In the genomic region with DNA sequence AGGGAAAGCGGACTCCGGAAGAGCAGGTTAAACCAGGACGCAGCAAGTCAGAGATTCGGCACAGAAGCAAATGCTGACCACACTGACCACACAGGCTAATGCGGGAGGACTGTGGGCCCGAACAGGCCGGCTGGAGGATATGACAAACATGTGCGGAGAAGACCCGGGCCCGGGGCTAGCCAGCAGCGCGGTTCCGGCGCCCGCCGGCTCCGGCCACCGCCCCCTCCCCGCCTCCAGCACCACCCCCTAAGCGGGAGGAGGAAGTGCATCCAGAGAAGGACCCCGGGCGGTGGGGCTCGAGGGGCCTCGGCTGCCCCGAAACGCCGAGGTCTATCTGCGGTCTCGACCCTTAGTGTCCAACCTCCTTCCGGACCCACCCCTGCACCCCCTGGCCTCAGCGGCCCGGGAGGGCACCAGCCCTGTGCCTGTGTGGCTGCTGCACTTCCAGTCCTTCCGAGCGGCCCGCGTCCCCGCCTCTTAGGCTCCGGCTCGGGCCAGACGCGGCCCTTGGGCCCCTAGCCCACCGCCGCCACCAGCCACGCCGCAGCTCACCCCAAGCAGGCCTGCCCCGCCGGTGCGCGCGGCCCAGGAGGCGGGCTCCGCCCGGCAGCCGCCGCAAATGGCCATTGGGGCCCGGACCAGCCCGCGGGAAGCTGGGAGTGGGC, we compare ENCODE assay signal across 8 cellular contexts. TPM values are rescaled to one million over a fixed set of nuclear protein-coding genes. Genes with fewer than 3 reads are reported as not detected.
DNase-seq lines count a peak whose midpoint lies in the region; ATAC-seq and TF ChIP-seq lines count a peak whose summit lies in the region.

No MANE protein-coding gene starts in this region.

- dilution Hi-C loops in IMR-90 (cut with HindIII; ENCODE audit: low sequenced_read_pairs, unreplicated experiment) = no loop called here

- peaks cover 68% of the 10 kb centered on the region for H3K79me2 ChIP-seq in DOHH2 (ENCODE audit: control insufficient read depth, low read length)

- H2BK5ac ChIP-seq in IMR-90 (ENCODE audit: low read depth, low read length, poor library complexity, severe bottlenecking) = peak overlapping the region; percentile 61

- no peak overlapping the region for H2BK15ac ChIP-seq in IMR-90 (ENCODE audit: low read depth, low read length)

- no peaks in the 10 kb centered on the region for H3K27me3 Mint-ChIP-seq in MCF 10A (ENCODE audit: insufficient read depth, unreplicated experiment)

- H3K9me2 ChIP-seq in DOHH2 (replicated peaks; ENCODE audit: control insufficient read depth, low read length) = no peaks in the 10 kb centered on the region

- peak overlapping the region; percentile 63; the same call in 1 of the 2 replicates for H3K14ac ChIP-seq in IMR-90 (replicated peaks; ENCODE audit: low read depth, low read length)

- H3F3A ChIP-seq in DOHH2 (ENCODE audit: control insufficient read depth, insufficient read depth) = peaks cover 14% of the 10 kb centered on the region

- intact Hi-C loops in IMR-90 (cut with micrococcal nuclease) (loop anchor here (2.0 to 5.0 kb wide), 3 partner anchors 36 to 316 kb away; no protein-coding TSS in a partner anchor), MCF 10A (cut with micrococcal nuclease) (loop anchor here (5.0 to 10.0 kb wide), 2 partner anchors 112 to 311 kb away; no protein-coding TSS in a partner anchor)

- peak; percentile 32 for DNase-seq in IMR-90
- peak; percentile 13 for DNase-seq in T-helper 9 cell
- peak; percentile 53 for DNase-seq in MCF 10A (ENCODE audit: unreplicated experiment)
- no peak for DNase-seq in pons (ENCODE audit: low spot score)

- peaks cover 46% of the 10 kb centered on the region for H3K4me1 ChIP-seq in DOHH2 (ENCODE audit: control insufficient read depth, low read length)
- H3K4me1 ChIP-seq in IMR-90 (ENCODE audit: control insufficient read depth, insufficient read depth, low read length) = no peaks in the 10 kb centered on the region
- peaks cover 26% of the 10 kb centered on the region; the same call in 1 of the 2 replicates for H3K4me1 ChIP-seq in iPS-20b (ENCODE audit: insufficient read depth, low read length)
- H3K4me1 ChIP-seq in skeletal muscle tissue (ENCODE audit: control insufficient read depth in 3 of 3, insufficient read depth in 3 of 3, low read length in 3 of 3) = peaks cover 4 to 16% (median 13%) of the 10 kb centered on the region in 3 donors

- BruUV-seq in IMR-90 (replicated peaks; lab: Mats Ljungman, UMichigan) (no TSS peak), MCF 10A (replicated peaks; lab: Mats Ljungman, UMichigan) (no TSS peak)

- H3K36me3 ChIP-seq in DOHH2 (ENCODE audit: control insufficient read depth, low read length) (peaks cover 36% of the 10 kb centered on the region), IMR-90 (ENCODE audit: control insufficient read depth, insufficient read depth, low read length) (no peaks in the 10 kb centered on the region), iPS-20b (ENCODE audit: insufficient read depth, low read depth, low read length) (peaks cover 36% of the 10 kb centered on the region; the same call in 1 of the 2 replicates), skeletal muscle tissue (ENCODE audit: control insufficient read depth in 3 of 3, insufficient read depth in 3 of 3, low read length in 3 of 3) (no peaks in the 10 kb centered on the region)

- peak overlapping the region; percentile 77 for H3K27ac Mint-ChIP-seq in MCF 10A (ENCODE audit: low read depth, unreplicated experiment)

- WGBS in IMR-90 (ENCODE audit: extremely low coverage in 2 of 2, insufficient read length in 1 of 2), 2 experiments = 1% methylated on average over 27 of the region's 58 CpGs; no CpG with 5 or more reads in 1 of the 2 experiments

- peak overlapping the region; percentile 68 for H4K91ac ChIP-seq in IMR-90 (ENCODE audit: insufficient read depth, low read depth, low read length)

- peak overlapping the region; percentile 86 for H3K4me3 ChIP-seq in DOHH2 (ENCODE audit: low read length)
- peak overlapping the region; percentile 76 for H3K4me3 ChIP-seq in IMR-90 (ENCODE audit: insufficient read depth, low read depth, low read length)
- H3K4me3 ChIP-seq in iPS-20b (ENCODE audit: low read length) = peak overlapping the region; percentile 96
- H3K4me3 ChIP-seq in skeletal muscle tissue (ENCODE audit: low read length in 3 of 3) = peak overlapping the region; percentile 72 to 90 (median 82)

- POLR2A ChIA-PET in IMR-90 (lab: Charles Lee; ENCODE audit: unreplicated experiment) = interaction anchor here (0.8 kb wide), 1 partner anchor 314 kb away, joined by 3 read pairs; no protein-coding TSS in a partner anchor
- POLR2A ChIA-PET in MCF 10A (lab: Yijun Ruan, JAX) = interaction anchor here (0.5 to 4.6 kb wide), 28 partner anchors 11 to 1972 kb away, joined by 3 to 39 read pairs (median 4); a partner anchor contains a TSS

- peaks cover 4% of the 10 kb centered on the region for H3K36me3 Mint-ChIP-seq in MCF 10A (ENCODE audit: insufficient read depth, unreplicated experiment)

- H3K23ac ChIP-seq in IMR-90 (ENCODE audit: low read depth, low read length) = peak overlapping the region; percentile 86

- H3K4me2 ChIP-seq in DOHH2 (ENCODE audit: low read length) (peak overlapping the region; percentile 83), IMR-90 (ENCODE audit: low read depth, low read length) (peak overlapping the region; percentile 84)

- ATAC-seq in GM21515 (IDR thresholded peaks at IDR 0.05; ENCODE audit: unreplicated experiment) (peak; percentile 26), IMR-90 (ENCODE audit: low read depth) (peak; percentile 53)

- peak overlapping the region; percentile 22; the same call in 1 of the 2 replicates for H3K18ac ChIP-seq in IMR-90 (ENCODE audit: low read depth, low read length)

- H3K9me1 ChIP-seq in IMR-90 (ENCODE audit: insufficient read depth, low read length) = no peaks in the 10 kb centered on the region

- peak overlapping the region; percentile 11 to 86; a peak in 3 of 4 replicates for H4K8ac ChIP-seq in IMR-90 (ENCODE audit: low read depth in 2 of 2, low read length in 2 of 2)

- peak overlapping the region; percentile 83 for H3K4ac ChIP-seq in IMR-90 (ENCODE audit: low read depth, low read length)

- peak overlapping the region; percentile 76 for H3K9ac ChIP-seq in IMR-90 (ENCODE audit: low read depth, low read length)
- H3K9ac ChIP-seq in iPS-20b (ENCODE audit: low read depth, low read length) = peak overlapping the region; percentile 99
- peak overlapping the region; percentile 78 to 88 (median 80) for H3K9ac ChIP-seq in skeletal muscle tissue (ENCODE audit: low read depth in 1 of 3, low read length in 3 of 3)

- no peak for TF ChIP-seq RAD21 in IMR-90 (IDR thresholded peaks at IDR 0.05; ENCODE audit: low read length)

- peak overlapping the region; percentile 66 for H2AK9ac ChIP-seq in IMR-90 (replicated peaks; ENCODE audit: low read depth, low read length, poor library complexity)

- peaks cover 18% of the 10 kb centered on the region for H3K4me1 Mint-ChIP-seq in MCF 10A (ENCODE audit: insufficient read depth, unreplicated experiment)

- CTCF ChIA-PET in IMR-90 (lab: Yijun Ruan, JAX) (interaction anchor here (1.1 kb wide), 1 partner anchor 128 kb away, joined by 3 read pairs; no protein-coding TSS in a partner anchor), MCF 10A (lab: Yijun Ruan, JAX) (interaction anchor here (0.6 to 3.5 kb wide), 7 partner anchors 28 to 765 kb away, joined by 3 to 28 read pairs (median 4); no protein-coding TSS in a partner anchor)

- H3K56ac ChIP-seq in IMR-90 (ENCODE audit: extremely low read depth, insufficient read depth, low read length) = peak overlapping the region; percentile 29; the same call in 1 of the 2 replicates

- H3K27me3 ChIP-seq in DOHH2 (ENCODE audit: control insufficient read depth, low read length) = no peaks in the 10 kb centered on the region
- H3K27me3 ChIP-seq in IMR-90 (ENCODE audit: control insufficient read depth, insufficient read depth, low read length) = no peaks in the 10 kb centered on the region
- H3K27me3 ChIP-seq in iPS-20b (ENCODE audit: insufficient read depth, low read length) = no peaks in the 10 kb centered on the region
- H3K27me3 ChIP-seq in skeletal muscle tissue (ENCODE audit: control insufficient read depth in 3 of 3, insufficient read depth in 3 of 3, low read length in 3 of 3) = no peaks in the 10 kb centered on the region

- H3K9me3 ChIP-seq in DOHH2 (ENCODE audit: control insufficient read depth, insufficient read depth, low read length) = no peaks in the 10 kb centered on the region
- H3K9me3 ChIP-seq in IMR-90 (ENCODE audit: control insufficient read depth, insufficient read depth, low read length) = no peaks in the 10 kb centered on the region
- H3K9me3 ChIP-seq in iPS-20b (ENCODE audit: insufficient read depth, low read depth, low read length) = no peaks in the 10 kb centered on the region
- H3K9me3 ChIP-seq in skeletal muscle tissue (ENCODE audit: control insufficient read depth in 3 of 3, low read length in 3 of 3) = no peaks in the 10 kb centered on the region

- no peak overlapping the region for H2BK20ac ChIP-seq in IMR-90 (ENCODE audit: low read depth, low read length)

- peak overlapping the region; percentile 29; the same call in 1 of the 2 replicates for H2AK5ac ChIP-seq in IMR-90 (ENCODE audit: low read depth, low read length)

- in situ Hi-C loops in IMR-90 (cut with MboI; ENCODE audit: low sequenced_read_pairs) = no loop called here

- TF ChIP-seq CTCF in DOHH2 (IDR thresholded peaks at IDR 0.05; ENCODE audit: low read depth, low read length, poor library complexity, severe bottlenecking) (no peak), IMR-90 (conservative IDR thresholded peaks at IDR 0.05; ENCODE audit: low read depth, low read length) (no peak), MCF 10A (IDR thresholded peaks at IDR 0.05; ENCODE audit: unreplicated experiment) (no peak)

- peak overlapping the region; percentile 51 for H4K5ac ChIP-seq in IMR-90 (ENCODE audit: low read depth, low read length)

- peak overlapping the region; percentile 51 for H2BK120ac ChIP-seq in IMR-90 (ENCODE audit: low read depth, low read length)

- no peaks in the 10 kb centered on the region for H4K20me1 ChIP-seq in DOHH2 (ENCODE audit: control insufficient read depth, insufficient read depth, low read depth, low read length)
- no peaks in the 10 kb centered on the region for H4K20me1 ChIP-seq in IMR-90 (ENCODE audit: insufficient read depth, low read length)

- TF ChIP-seq POLR2A in IMR-90 (IDR thresholded peaks at IDR 0.05; ENCODE audit: low read depth, low read length) = no peak

- H3K4me3 Mint-ChIP-seq in MCF 10A (ENCODE audit: unreplicated experiment) = peak overlapping the region; percentile 86

- H3K79me1 ChIP-seq in IMR-90 (ENCODE audit: low read depth in 1 of 2, low read length in 2 of 2) = peaks cover 17 to 27% of the 10 kb centered on the region in 2 experiments

- peak overlapping the region; percentile 84 for H2AFZ ChIP-seq in IMR-90 (replicated peaks; ENCODE audit: low read length, poor library complexity)

- H3K9me3 Mint-ChIP-seq in MCF 10A (ENCODE audit: unreplicated experiment) = no peaks in the 10 kb centered on the region

- peak overlapping the region; percentile 84 for H3K27ac ChIP-seq in DOHH2 (ENCODE audit: low read depth, low read length)
- H3K27ac ChIP-seq in IMR-90 (ENCODE audit: insufficient read depth, low read length) = peak overlapping the region; percentile 69
- H3K27ac ChIP-seq in iPS-20b (ENCODE audit: low read length) = peak overlapping the region; percentile 97
- H3K27ac ChIP-seq in skeletal muscle tissue (ENCODE audit: low read depth, low read length) = peak overlapping the region; percentile 58

RNA-seq across cellular contexts. Expression of a gene that starts 2.1 kb away (rescaled TPM):
- total RNA-seq in IMR-90 (2012; rRNA removed) = 17.5 and 19.0 TPM in 2 replicates
- polyA plus RNA-seq in IMR-90 (2012; rRNA removed) = 12.6 and 17.9 TPM in 2 replicates
- 4.2 and 5.8 TPM in 2 replicates for polyA plus RNA-seq in IMR-90 (2012; cell fraction: cytosol; rRNA removed)
- polyA plus RNA-seq in IMR-90 (2012; cell fraction: nucleus; rRNA removed; ENCODE audit: low replicate concordance) = 1.8 and 11.5 TPM in 2 replicates
- 22.7 and 23.5 TPM in 2 replicates for total RNA-seq in MCF 10A (2022)
- total RNA-seq in skeletal muscle tissue = 3.1 TPM
